ENCODE assay signal across 9 cellular contexts in genomic region chr5:135033866-135034185, GRCh38. TPM values are rescaled to one million over a fixed set of nuclear protein-coding genes. Genes with fewer than 3 reads are reported as not detected.
A peak's percentile ranks its signal among the peaks of the same experiment; 100 is the strongest.
DNase-seq lines count a peak whose midpoint lies in the region; TF ChIP-seq lines count a peak whose summit lies in the region.
"Had no signal": no experiment of that assay in that cellular context is flagged by ENCODE, and none has a peak within 500 bp of the region (broad histone marks: within the 10 kb centered on the region; RNA-seq: fewer than 3 reads in every experiment).

No MANE protein-coding gene starts in this region.

- H3F3A ChIP-seq in MM.1S (ENCODE audit: insufficient read depth, low read length) = peaks cover 9% of the 10 kb centered on the region; the same call in 1 of the 2 replicates

- H3K4me3 ChIP-seq in MM.1S (ENCODE audit: low read length) (peak overlapping the region; percentile 92), esophagus (ENCODE audit: low read depth in 1 of 2, low read length in 2 of 2) (peak overlapping the region; percentile 83 to 95), parathyroid adenoma (ENCODE audit: low read depth, low read length) (peak overlapping the region; percentile 27), brain microvascular endothelial cell (ENCODE audit: low read depth, low read length) (no peak overlapping the region)

- peaks cover 28% of the 10 kb centered on the region for H3K4me1 Mint-ChIP-seq in activated T-helper 2 cell treated with anti-CD3 and anti-CD28 coated beads, Interferon-gamma antibody, Interleukin-2, Interleukin-4, amounts not matched to agents 10 μg/mL and 5 μg/mL and 100 μg/mL, durations not matched to agents 14 hours and 24 hours and 36 hours (ENCODE audit: low read depth)

- DNase-seq in Caki2 (ENCODE audit: low read depth) (peak; percentile 26), MM.1S (no peak), brain microvascular endothelial cell (no peak), mesenteric fat pad (ENCODE audit: low spot score) (no peak)
- DNase-seq in stimulated activated CD4-positive, alpha-beta T cell treated with anti-CD3 and anti-CD28 coated beads, Interleukin-4, amount 100 ng/mL, for 1 hour = no peak
- DNase-seq in activated T-helper 2 cell treated with anti-CD3 and anti-CD28 coated beads, Interferon-gamma antibody, Interleukin-2, Interleukin-4, amounts not matched to agents 10 μg/mL and 5 μg/mL and 100 μg/mL, durations not matched to agents 14 hours and 24 hours and 36 hours (ENCODE audit: low spot score) = no peak

- no peaks in the 10 kb centered on the region for H3K27me3 ChIP-seq in MM.1S (replicated peaks; ENCODE audit: insufficient read depth, low read length)
- no peaks in the 10 kb centered on the region for H3K27me3 ChIP-seq in esophagus (ENCODE audit: control insufficient read depth in 1 of 2, insufficient read depth in 2 of 2, low read length in 2 of 2)
- peaks cover 30% of the 10 kb centered on the region for H3K27me3 ChIP-seq in parathyroid adenoma (ENCODE audit: control insufficient read depth, insufficient read depth, low read length)
- H3K27me3 ChIP-seq in brain microvascular endothelial cell (replicated peaks) = peaks cover 91% of the 10 kb centered on the region

- H3K4me3 Mint-ChIP-seq in activated T-helper 2 cell treated with anti-CD3 and anti-CD28 coated beads, Interferon-gamma antibody, Interleukin-2, Interleukin-4, amounts not matched to agents 10 μg/mL and 5 μg/mL and 100 μg/mL, durations not matched to agents 14 hours and 24 hours and 36 hours (ENCODE audit: low read depth) = no peak overlapping the region

- H3K4me2 ChIP-seq in MM.1S (ENCODE audit: low read depth, low read length) (peak overlapping the region; percentile 71; the same call in 1 of the 2 replicates), parathyroid adenoma (ENCODE audit: low read length) (peak overlapping the region; percentile 60)

- TF ChIP-seq CTCF in MM.1S (IDR thresholded peaks at IDR 0.05; ENCODE audit: low read length) (no peak), parathyroid adenoma (IDR thresholded peaks at IDR 0.05) (no peak), brain microvascular endothelial cell (IDR thresholded peaks at IDR 0.05; ENCODE audit: low read depth, low read length, missing control alignments) (no peak)

- in situ Hi-C loops in Caki2 (cut with HindIII; ENCODE audit: low pct_unique_long_range_greater_than_20kb, low sequenced_read_pairs) = no loop called here
- in situ Hi-C loops in brain microvascular endothelial cell (cut with HindIII; ENCODE audit: low pct_ligation_motif_present, low sequenced_read_pairs) = no loop called here

- H3K79me2 ChIP-seq in MM.1S (ENCODE audit: low read length) = peaks cover 49% of the 10 kb centered on the region
- no peaks in the 10 kb centered on the region for H3K79me2 ChIP-seq in parathyroid adenoma

- 0 to 1% methylated on average over 22 to 47 of the region's 47 CpGs for WGBS in esophagus, 2 donors

- no peaks in the 10 kb centered on the region for H3K9me2 ChIP-seq in MM.1S (replicated peaks; ENCODE audit: insufficient read depth, low read length)

- H2AFZ ChIP-seq in MM.1S (ENCODE audit: low read length) (0 out of 2 replicates have a peak overlapping the region, but pooled peaks have one; percentile 71), parathyroid adenoma (peak overlapping the region; percentile 53)

- peak overlapping the region; percentile 56; the same call in 1 of the 2 replicates for H3K27ac ChIP-seq in MM.1S (ENCODE audit: low read length)
- H3K27ac ChIP-seq in esophagus (ENCODE audit: low read depth in 2 of 2, low read length in 1 of 2) = peak overlapping the region; percentile 94 to 98
- no peak overlapping the region for H3K27ac ChIP-seq in parathyroid adenoma
- H3K27ac ChIP-seq in brain microvascular endothelial cell = no peak overlapping the region
- H3K27ac ChIP-seq: neutrophil had no signal

- H3K9me3 ChIP-seq in MM.1S (replicated peaks; ENCODE audit: insufficient read depth, low read length) (no peaks in the 10 kb centered on the region), esophagus (ENCODE audit: control insufficient read depth in 2 of 2, insufficient read depth in 1 of 2, low read depth in 1 of 2, low read length in 1 of 2) (peaks cover 0 to under 1% of the 10 kb centered on the region in 2 donors), parathyroid adenoma (ENCODE audit: control insufficient read depth, low read length) (no peaks in the 10 kb centered on the region)
- H3K9me3 ChIP-seq: neutrophil had no signal

- H3K9me3 Mint-ChIP-seq in activated T-helper 2 cell treated with anti-CD3 and anti-CD28 coated beads, Interferon-gamma antibody, Interleukin-2, Interleukin-4, amounts not matched to agents 10 μg/mL and 5 μg/mL and 100 μg/mL, durations not matched to agents 14 hours and 24 hours and 36 hours = peaks cover 7% of the 10 kb centered on the region

- no peak overlapping the region for H3K27ac Mint-ChIP-seq in activated T-helper 2 cell treated with anti-CD3 and anti-CD28 coated beads, Interferon-gamma antibody, Interleukin-2, Interleukin-4, amounts not matched to agents 10 μg/mL and 5 μg/mL and 100 μg/mL, durations not matched to agents 14 hours and 24 hours and 36 hours

- peaks cover 81% of the 10 kb centered on the region for H3K27me3 Mint-ChIP-seq in activated T-helper 2 cell treated with anti-CD3 and anti-CD28 coated beads, Interferon-gamma antibody, Interleukin-2, Interleukin-4, amounts not matched to agents 10 μg/mL and 5 μg/mL and 100 μg/mL, durations not matched to agents 14 hours and 24 hours and 36 hours (ENCODE audit: low read depth)

- H3K9ac ChIP-seq in MM.1S (ENCODE audit: low read length) (peak overlapping the region; percentile 89), parathyroid adenoma (no peak overlapping the region)

- peaks cover 7% of the 10 kb centered on the region for H3K36me3 Mint-ChIP-seq in activated T-helper 2 cell treated with anti-CD3 and anti-CD28 coated beads, Interferon-gamma antibody, Interleukin-2, Interleukin-4, amounts not matched to agents 10 μg/mL and 5 μg/mL and 100 μg/mL, durations not matched to agents 14 hours and 24 hours and 36 hours (ENCODE audit: low read depth)

- H4K20me1 ChIP-seq in MM.1S (ENCODE audit: insufficient read depth, low read length) = no peaks in the 10 kb centered on the region

- H3K36me3 ChIP-seq in MM.1S (replicated peaks; ENCODE audit: insufficient read depth, low read length) (no peaks in the 10 kb centered on the region), esophagus (ENCODE audit: control insufficient read depth in 2 of 2, insufficient read depth in 2 of 2, low read length in 1 of 2) (peaks cover 0 to 34% of the 10 kb centered on the region in 2 donors), parathyroid adenoma (ENCODE audit: control insufficient read depth, insufficient read depth, low read length) (no peaks in the 10 kb centered on the region), brain microvascular endothelial cell (replicated peaks) (no peaks in the 10 kb centered on the region)
- H3K36me3 ChIP-seq: neutrophil had no signal

- intact Hi-C loops in activated T-helper 2 cell treated with anti-CD3 and anti-CD28 coated beads, Interferon-gamma antibody, Interleukin-2, Interleukin-4, amounts not matched to agents 10 μg/mL and 5 μg/mL and 100 μg/mL, durations not matched to agents 14 hours and 24 hours and 36 hours (cut with micrococcal nuclease) = no loop called here

- H3K4me1 ChIP-seq in MM.1S (ENCODE audit: low read length) = no peaks in the 10 kb centered on the region
- H3K4me1 ChIP-seq in esophagus (ENCODE audit: control insufficient read depth in 2 of 2, insufficient read depth in 2 of 2, low read length in 1 of 2) = peaks cover 6 to 9% of the 10 kb centered on the region in 2 donors
- peaks cover 3% of the 10 kb centered on the region for H3K4me1 ChIP-seq in parathyroid adenoma

RNA-seq across cellular contexts. Expression of gene PITX1, which starts 0.2 kb away (rescaled TPM):
- 0.35 and 4.6 TPM in 2 replicates for total RNA-seq in Caki2 (2014; rRNA removed; shearing (Covaris generic); ENCODE audit: low replicate concordance)
- polyA plus RNA-seq in esophagus = 100 to 1,000 TPM; 485 to 519 TPM
- total RNA-seq in mesenteric fat pad = 0.13 TPM
- total RNA-seq in activated T-helper 2 cell treated with anti-CD3 and anti-CD28 coated beads, Interferon-gamma antibody, Interleukin-2, Interleukin-4, amounts not matched to agents 10 μg/mL and 5 μg/mL and 100 μg/mL, durations not matched to agents 14 hours and 24 hours and 36 hours = 0.39 and 0.46 TPM in 2 replicates

Comparison
In these comparisons a context has a peak if more than half of its experiments do, and no peak if none do; other contexts are left out.
1. H3K27ac ChIP-seq: peak in MM.1S (single experiment) and esophagus (2 of 2); none in parathyroid adenoma (single experiment) and brain microvascular endothelial cell (single experiment).